ENCODE assay signal across 8 cellular contexts in the genomic region with DNA sequence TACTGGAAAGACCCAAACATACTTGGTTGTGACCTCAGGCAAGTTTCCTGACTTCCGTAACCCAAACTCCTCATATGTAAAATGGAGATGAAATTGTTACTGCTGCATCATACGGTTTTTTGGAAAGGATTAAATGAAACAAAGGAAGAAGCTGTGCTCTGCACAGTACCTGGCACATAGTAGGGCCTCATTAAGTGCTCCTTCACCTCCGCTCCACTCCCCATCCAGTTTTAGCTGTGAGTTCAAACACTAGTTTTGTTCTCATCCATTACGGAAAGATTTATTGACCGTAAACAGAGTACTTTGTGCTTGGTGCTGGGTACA. TPM values are rescaled to one million over a fixed set of nuclear protein-coding genes. Genes with fewer than 3 reads are reported as not detected.
DNase-seq lines count a peak whose midpoint lies in the region; ATAC-seq and TF ChIP-seq lines count a peak whose summit lies in the region.

No MANE protein-coding gene starts in this region.

- H4K91ac ChIP-seq in IMR-90 (ENCODE audit: insufficient read depth, low read depth, low read length): peak overlapping the region; percentile 58

- H2BK120ac ChIP-seq in IMR-90 (ENCODE audit: low read depth, low read length): peak overlapping the region; percentile 3; the same call in 1 of the 2 replicates

- peak overlapping the region; percentile 76 for H3K56ac ChIP-seq in IMR-90 (ENCODE audit: extremely low read depth, insufficient read depth, low read length)

- H3K27me3 ChIP-seq in IMR-90 (ENCODE audit: control insufficient read depth, insufficient read depth, low read length): no peaks in the 10 kb centered on the region
- no peaks in the 10 kb centered on the region for H3K27me3 ChIP-seq in muscle layer of colon (ENCODE audit: control insufficient read depth in 1 of 2, insufficient read depth in 2 of 2, low read length in 2 of 2)

- BruUV-seq in IMR-90 (replicated peaks; lab: Mats Ljungman, UMichigan): no TSS peak

- H3K36me3 ChIP-seq in IMR-90 (ENCODE audit: control insufficient read depth, insufficient read depth, low read length) (no peaks in the 10 kb centered on the region), muscle layer of colon (ENCODE audit: insufficient read depth, low read length) (peaks cover 5% of the 10 kb centered on the region)

- peak overlapping the region; percentile 46; the same call in 2 of the 3 replicates for H2BK15ac ChIP-seq in IMR-90 (ENCODE audit: low read depth, low read length)

- 60% methylated on average over 1 of the region's 5 CpGs; no CpG with 5 or more reads in 1 of the 2 experiments for WGBS in IMR-90 (ENCODE audit: extremely low coverage in 2 of 2, insufficient read length in 1 of 2), 2 experiments

- H2AFZ ChIP-seq in IMR-90 (replicated peaks; ENCODE audit: low read length, poor library complexity): peak overlapping the region; percentile 96

- H3K14ac ChIP-seq in IMR-90 (replicated peaks; ENCODE audit: low read depth, low read length): peak overlapping the region; percentile 59

- in situ Hi-C loops in IMR-90 (cut with MboI; ENCODE audit: low sequenced_read_pairs): no loop called here

- TF ChIP-seq POLR2A in IMR-90 (IDR thresholded peaks at IDR 0.05; ENCODE audit: low read depth, low read length): no peak

- peak overlapping the region; percentile 82 for H3K4me3 ChIP-seq in GM12864 (ENCODE audit: low read depth, low read length)
- peak overlapping the region; percentile 72 for H3K4me3 ChIP-seq in IMR-90 (ENCODE audit: insufficient read depth, low read depth, low read length)
- peak overlapping the region; percentile 86 for H3K4me3 ChIP-seq in choroid plexus epithelial cell (ENCODE audit: low read depth, low read length)
- H3K4me3 ChIP-seq in muscle layer of colon (ENCODE audit: low read depth in 1 of 2, low read length in 2 of 2): peak overlapping the region; percentile 22 to 85

- no peak for TF ChIP-seq CTCF in GM12864 (IDR thresholded peaks at IDR 0.05; ENCODE audit: low read depth, low read length, missing control alignments)
- TF ChIP-seq CTCF in IMR-90 (conservative IDR thresholded peaks at IDR 0.05; ENCODE audit: low read depth, low read length): no peak
- no peak for TF ChIP-seq CTCF in choroid plexus epithelial cell (conservative IDR thresholded peaks at IDR 0.05; ENCODE audit: low read depth, low read length)

- no peak for TF ChIP-seq RAD21 in IMR-90 (IDR thresholded peaks at IDR 0.05; ENCODE audit: low read length)

- H2AK9ac ChIP-seq in IMR-90 (replicated peaks; ENCODE audit: low read depth, low read length, poor library complexity): peak overlapping the region; percentile 10

- H3K18ac ChIP-seq in IMR-90 (ENCODE audit: low read depth, low read length): peak overlapping the region; percentile 32; the same call in 1 of the 2 replicates

- peaks cover 11 to 13% of the 10 kb centered on the region in 2 experiments for H3K79me1 ChIP-seq in IMR-90 (ENCODE audit: low read depth in 1 of 2, low read length in 2 of 2)

- peak overlapping the region; percentile 70 for H3K4ac ChIP-seq in IMR-90 (ENCODE audit: low read depth, low read length)

- H3K23ac ChIP-seq in IMR-90 (ENCODE audit: low read depth, low read length): peak overlapping the region; percentile 26; the same call in 1 of the 2 replicates

- no peak overlapping the region for H2AK5ac ChIP-seq in IMR-90 (ENCODE audit: low read depth, low read length)

- H4K5ac ChIP-seq in IMR-90 (ENCODE audit: low read depth, low read length): peak overlapping the region; percentile 64

- intact Hi-C loops in IMR-90 (cut with micrococcal nuclease): loop anchor here (10.0 kb wide), 1 partner anchor 795 kb away; a partner anchor contains a TSS

- POLR2A ChIA-PET in IMR-90 (lab: Charles Lee; ENCODE audit: unreplicated experiment): no interaction called here

- H3K9me3 ChIP-seq in IMR-90 (ENCODE audit: control insufficient read depth, insufficient read depth, low read length) (no peaks in the 10 kb centered on the region), muscle layer of colon (ENCODE audit: low read length) (no peaks in the 10 kb centered on the region)

- H4K20me1 ChIP-seq in IMR-90 (ENCODE audit: insufficient read depth, low read length): no peaks in the 10 kb centered on the region

- CTCF ChIA-PET in IMR-90 (lab: Yijun Ruan, JAX): interaction anchor here (1.0 kb wide), 1 partner anchor 41 kb away, joined by 3 read pairs; no protein-coding TSS in a partner anchor

- dilution Hi-C loops in IMR-90 (cut with HindIII; ENCODE audit: low sequenced_read_pairs, unreplicated experiment): no loop called here

- H3K9ac ChIP-seq in IMR-90 (ENCODE audit: low read depth, low read length) (peak overlapping the region; percentile 85), muscle layer of colon (ENCODE audit: low read length) (peak overlapping the region; percentile 46)

- peak overlapping the region; percentile 38 for H2BK5ac ChIP-seq in IMR-90 (ENCODE audit: low read depth, low read length, poor library complexity, severe bottlenecking)

- peak overlapping the region; percentile 76 for H3K27ac ChIP-seq in IMR-90 (ENCODE audit: insufficient read depth, low read length)
- peak overlapping the region; percentile 58 for H3K27ac ChIP-seq in muscle layer of colon (ENCODE audit: low read depth, low read length)

- H3K4me1 ChIP-seq in IMR-90 (ENCODE audit: control insufficient read depth, insufficient read depth, low read length) (peaks cover 3% of the 10 kb centered on the region), muscle layer of colon (ENCODE audit: insufficient read depth, low read length) (peaks cover 26% of the 10 kb centered on the region)

- DNase-seq in GM12864 (ENCODE audit: low read depth) (no peak), IMR-90 (no peak), choroid plexus epithelial cell (ENCODE audit: low read depth) (no peak), HuH-7.5 (ENCODE audit: low spot score) (no peak), NCI-H1092 (lab: John Stamatoyannopoulos, UW) (no peak), amniotic stem cell (lab: John Stamatoyannopoulos, UW) (no peak), SW480 (ENCODE audit: low spot score) (no peak)

- no peak for ATAC-seq in IMR-90 (ENCODE audit: low read depth)

- no peaks in the 10 kb centered on the region; the same call in 1 of the 2 replicates for H3K9me1 ChIP-seq in IMR-90 (ENCODE audit: insufficient read depth, low read length)

- 0 out of 2 replicates have a peak overlapping the region, but pooled peaks have one; percentile 2 for H2BK20ac ChIP-seq in IMR-90 (ENCODE audit: low read depth, low read length)

- peak overlapping the region; percentile 61 for H3K4me2 ChIP-seq in IMR-90 (ENCODE audit: low read depth, low read length)

- H4K8ac ChIP-seq in IMR-90 (ENCODE audit: low read depth in 2 of 2, low read length in 2 of 2): peak overlapping the region; percentile 89 to 92

TF ChIP-seq in IMR-90, 13 proteins besides CTCF, POLR2A, EP300 and RAD21:
- TF ChIP-seq MAFK (IDR thresholded peaks at IDR 0.05; ENCODE audit: low read depth, low read length) (no peak), CHD1 (IDR thresholded peaks at IDR 0.05; ENCODE audit: low read depth, low read length) (no peak), FOS (IDR thresholded peaks at IDR 0.05; ENCODE audit: low read depth, low read length) (no peak), RCOR1 (IDR thresholded peaks at IDR 0.05; ENCODE audit: insufficient replicate concordance, low read length) (no peak), RFX5 (IDR thresholded peaks at IDR 0.05; ENCODE audit: low read depth, low read length) (no peak), SMC3 (IDR thresholded peaks at IDR 0.05; ENCODE audit: low read depth, low read length) (no peak), BHLHE40 (IDR thresholded peaks at IDR 0.05; ENCODE audit: low read depth, low read length) (no peak), CEBPB (IDR thresholded peaks at IDR 0.05; ENCODE audit: low read depth, low read length) (no peak), NFE2L2 (IDR thresholded peaks at IDR 0.05; ENCODE audit: low read depth, low read length) (no peak), MAZ (IDR thresholded peaks at IDR 0.05; ENCODE audit: borderline replicate concordance, low read depth, low read length) (no peak), MXI1 (IDR thresholded peaks at IDR 0.05; ENCODE audit: borderline replicate concordance, low read depth, low read length) (no peak)
- TF ChIP-seq, protein P1, sequence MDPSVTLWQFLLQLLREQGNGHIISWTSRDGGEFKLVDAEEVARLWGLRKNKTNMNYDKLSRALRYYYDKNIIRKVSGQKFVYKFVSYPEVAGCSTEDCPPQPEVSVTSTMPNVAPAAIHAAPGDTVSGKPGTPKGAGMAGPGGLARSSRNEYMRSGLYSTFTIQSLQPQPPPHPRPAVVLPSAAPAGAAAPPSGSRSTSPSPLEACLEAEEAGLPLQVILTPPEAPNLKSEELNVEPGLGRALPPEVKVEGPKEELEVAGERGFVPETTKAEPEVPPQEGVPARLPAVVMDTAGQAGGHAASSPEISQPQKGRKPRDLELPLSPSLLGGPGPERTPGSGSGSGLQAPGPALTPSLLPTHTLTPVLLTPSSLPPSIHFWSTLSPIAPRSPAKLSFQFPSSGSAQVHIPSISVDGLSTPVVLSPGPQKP (IDR thresholded peaks at IDR 0.05; ENCODE audit: borderline replicate concordance, low read depth, low read length): no peak
- TF ChIP-seq, protein P2, sequence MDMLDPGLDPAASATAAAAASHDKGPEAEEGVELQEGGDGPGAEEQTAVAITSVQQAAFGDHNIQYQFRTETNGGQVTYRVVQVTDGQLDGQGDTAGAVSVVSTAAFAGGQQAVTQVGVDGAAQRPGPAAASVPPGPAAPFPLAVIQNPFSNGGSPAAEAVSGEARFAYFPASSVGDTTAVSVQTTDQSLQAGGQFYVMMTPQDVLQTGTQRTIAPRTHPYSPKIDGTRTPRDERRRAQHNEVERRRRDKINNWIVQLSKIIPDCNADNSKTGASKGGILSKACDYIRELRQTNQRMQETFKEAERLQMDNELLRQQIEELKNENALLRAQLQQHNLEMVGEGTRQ (IDR thresholded peaks at IDR 0.05; ENCODE audit: low read depth, low read length): no peak
TF ChIP-seq in IMR-90: peak in this region for 0.

RNA-seq across cellular contexts. Expression of a gene that starts 0.4 kb away (rescaled TPM):
- total RNA-seq in IMR-90 (2012; rRNA removed): 21.1 and 22.8 TPM in 2 replicates
- polyA plus RNA-seq in IMR-90 (2012; rRNA removed): 11.3 and 14.7 TPM in 2 replicates
- polyA plus RNA-seq in IMR-90 (2012; cell fraction: cytosol; rRNA removed): 2.0 and 3.0 TPM in 2 replicates
- 3.6 and 24.3 TPM in 2 replicates for polyA plus RNA-seq in IMR-90 (2012; cell fraction: nucleus; rRNA removed; ENCODE audit: low replicate concordance)
